Comparison of ENCODE assay signal across 9 cellular contexts in the genomic region with DNA sequence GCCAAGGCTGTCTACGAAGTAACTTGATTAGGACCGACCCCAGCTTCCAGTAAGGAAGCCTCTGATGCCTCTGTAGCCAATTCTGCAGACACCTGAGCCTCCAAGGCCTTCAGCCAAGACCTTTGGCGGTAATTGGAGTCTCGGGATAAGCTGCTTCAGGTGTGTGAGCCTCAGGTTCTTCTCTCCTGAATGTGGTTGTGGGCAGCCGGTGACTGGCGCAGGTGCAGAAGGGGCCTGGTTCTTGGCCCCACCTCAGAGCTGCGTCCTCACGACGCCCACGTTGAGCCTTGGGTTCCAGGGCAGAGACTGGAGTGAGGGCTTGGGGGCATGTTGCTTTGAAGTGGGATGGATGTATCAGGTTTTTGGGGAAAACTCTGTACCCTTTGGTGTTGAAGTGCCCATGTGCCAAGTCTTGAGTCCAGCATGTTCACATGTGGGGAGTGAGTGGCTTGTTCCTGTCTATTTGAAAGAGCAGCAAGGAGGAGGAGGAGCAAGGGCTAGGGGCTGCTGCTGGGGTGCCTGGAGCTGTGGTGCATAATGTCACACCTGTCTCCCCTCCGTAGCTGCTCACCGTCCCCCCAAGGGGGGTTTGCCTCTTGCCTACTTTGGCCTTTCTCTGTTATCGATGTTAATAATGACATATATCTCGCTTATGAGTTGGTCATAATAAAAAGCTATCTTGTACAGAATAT. TPM values are rescaled to one million over a fixed set of nuclear protein-coding genes. Genes with fewer than 3 reads are reported as not detected.
DNase-seq lines count a peak whose midpoint lies in the region; ATAC-seq and TF ChIP-seq lines count a peak whose summit lies in the region.
"Had no signal": no experiment of that assay in that cellular context is flagged by ENCODE, and none has a peak within 500 bp of the region (broad histone marks: within the 10 kb centered on the region; RNA-seq: fewer than 3 reads in every experiment).

No MANE protein-coding gene starts in this region.

- no peaks in the 10 kb centered on the region for H3K36me3 Mint-ChIP-seq in natural killer cell

- H3K27ac Mint-ChIP-seq in natural killer cell = no peak overlapping the region

- H4K5ac ChIP-seq in IMR-90 (ENCODE audit: low read depth, low read length) = no peak overlapping the region

- H3K27me3 ChIP-seq in BLaER1 treated with 17β-estradiol and CSF1 and Interleukin-3, amounts not matched to agents 10 nM and 100 nM = peaks cover 15 to 41% (median 33%) of the 10 kb centered on the region in 11 experiments
- H3K27me3 ChIP-seq in IMR-90 (ENCODE audit: control insufficient read depth, insufficient read depth, low read length) (no peaks in the 10 kb centered on the region), ectodermal cell (ENCODE audit: control insufficient read depth, insufficient read depth, low read length, poor library complexity, severe bottlenecking) (peaks cover 22% of the 10 kb centered on the region)

- peaks cover 13% of the 10 kb centered on the region; the same call in 1 of the 2 replicates for H3K9me1 ChIP-seq in IMR-90 (ENCODE audit: insufficient read depth, low read length)

- H2BK15ac ChIP-seq in IMR-90 (ENCODE audit: low read depth, low read length) = no peak overlapping the region

- H4K91ac ChIP-seq in IMR-90 (ENCODE audit: insufficient read depth, low read depth, low read length) = no peak overlapping the region

- intact Hi-C loops in IMR-90 (cut with micrococcal nuclease) = no loop called here
- intact Hi-C loops in natural killer cell (cut with micrococcal nuclease) = no loop called here

- no peaks in the 10 kb centered on the region for H3K27me3 Mint-ChIP-seq in natural killer cell (ENCODE audit: low read depth in 2 of 2)

- dilution Hi-C loops in IMR-90 (cut with HindIII; ENCODE audit: low sequenced_read_pairs, unreplicated experiment) = no loop called here

- H3K56ac ChIP-seq in IMR-90 (ENCODE audit: extremely low read depth, insufficient read depth, low read length) = no peak overlapping the region; the same call in 1 of the 2 replicates

- peak overlapping the region; percentile 70 for H2AK9ac ChIP-seq in IMR-90 (replicated peaks; ENCODE audit: low read depth, low read length, poor library complexity)

- POLR2A ChIA-PET in IMR-90 (lab: Charles Lee; ENCODE audit: unreplicated experiment) = no interaction called here

- H3K4me3 ChIP-seq in BLaER1 treated with 17β-estradiol and CSF1 and Interleukin-3, amounts not matched to agents 10 nM and 100 nM = peak overlapping the region in 3 of 10 experiments; percentile 64 to 78 (median 71); a peak in 6 of 20 replicates
- H3K4me3 ChIP-seq in IMR-90 (ENCODE audit: insufficient read depth, low read depth, low read length) (no peak overlapping the region), ectodermal cell (ENCODE audit: insufficient read depth, low read depth, low read length) (peak overlapping the region; percentile 43)

- H4K8ac ChIP-seq in IMR-90 (ENCODE audit: low read depth in 2 of 2, low read length in 2 of 2) = no peak overlapping the region

- H3K23ac ChIP-seq in IMR-90 (ENCODE audit: low read depth, low read length) = no peak overlapping the region

- H2BK20ac ChIP-seq in IMR-90 (ENCODE audit: low read depth, low read length) = no peak overlapping the region

- in situ Hi-C loops in IMR-90 (cut with MboI; ENCODE audit: low sequenced_read_pairs) = no loop called here

- H3K4me2 ChIP-seq in BLaER1 treated with 17β-estradiol and CSF1 and Interleukin-3, amounts not matched to agents 10 nM and 100 nM = peak overlapping the region; percentile 94 to 100 (median 99); a peak in 19 of 22 replicates
- H3K4me2 ChIP-seq in IMR-90 (ENCODE audit: low read depth, low read length) = peak overlapping the region; percentile 68

- H3K9me3 ChIP-seq in BLaER1 treated with 17β-estradiol and CSF1 and Interleukin-3, amounts not matched to agents 10 nM and 100 nM (replicated peaks in 1 of 11) = 0 out of 22 replicates have a peak, but pooled peaks cover 0 to 4% (median 0%) of the 10 kb centered on the region in 11 experiments
- H3K9me3 ChIP-seq in IMR-90 (ENCODE audit: control insufficient read depth, insufficient read depth, low read length) (no peaks in the 10 kb centered on the region), ectodermal cell (ENCODE audit: control insufficient read depth, low read length) (no peaks in the 10 kb centered on the region)

- no TSS peak for BruUV-seq in IMR-90 (replicated peaks; lab: Mats Ljungman, UMichigan)

- CTCF ChIA-PET in IMR-90 (lab: Yijun Ruan, JAX) = no interaction called here

- peaks cover 0 to 8% (median 0%) of the 10 kb centered on the region in 11 experiments; a peak in 3 of 22 replicates for H4K20me1 ChIP-seq in BLaER1 treated with 17β-estradiol and CSF1 and Interleukin-3, amounts not matched to agents 10 nM and 100 nM
- H4K20me1 ChIP-seq in IMR-90 (ENCODE audit: insufficient read depth, low read length) = no peaks in the 10 kb centered on the region

- H3K27ac ChIP-seq in BLaER1 treated with 17β-estradiol and CSF1 and Interleukin-3, amounts not matched to agents 10 nM and 100 nM = no peak overlapping the region
- no peak overlapping the region for H3K27ac ChIP-seq in IMR-90 (ENCODE audit: insufficient read depth, low read length)
- H3K27ac ChIP-seq in ectodermal cell (ENCODE audit: insufficient read depth, low read depth, low read length, poor library complexity, severe bottlenecking) = no peak overlapping the region

- peaks cover 16 to 27% of the 10 kb centered on the region in 2 donors for H3K4me1 Mint-ChIP-seq in natural killer cell

- no peak overlapping the region for H2BK5ac ChIP-seq in IMR-90 (ENCODE audit: low read depth, low read length, poor library complexity, severe bottlenecking)

- no peak overlapping the region for H3K18ac ChIP-seq in IMR-90 (ENCODE audit: low read depth, low read length)

- TF ChIP-seq POLR2A in IMR-90 (IDR thresholded peaks at IDR 0.05; ENCODE audit: low read depth, low read length) = no peak

- H3K4ac ChIP-seq in IMR-90 (ENCODE audit: low read depth, low read length) = peak overlapping the region; percentile 43; the same call in 1 of the 2 replicates

- 0 out of 2 replicates have a peak overlapping the region, but pooled peaks have one; percentile 22 for H3K14ac ChIP-seq in IMR-90 (replicated peaks; ENCODE audit: low read depth, low read length)

- TF ChIP-seq RAD21 in IMR-90 (IDR thresholded peaks at IDR 0.05; ENCODE audit: low read length) = no peak

- WGBS in IMR-90 (ENCODE audit: extremely low coverage in 2 of 2, insufficient read length in 1 of 2), 2 experiments = 78% methylated on average over 6 of the region's 14 CpGs; no CpG with 5 or more reads in 1 of the 2 experiments
- 90% methylated on average over 12 to 14 of the region's 14 CpGs for WGBS in ectodermal cell, 2 experiments

- no peak overlapping the region for H2AFZ ChIP-seq in IMR-90 (replicated peaks; ENCODE audit: low read length, poor library complexity)

- peaks cover 3 to 31% of the 10 kb centered on the region in 2 experiments for H3K79me1 ChIP-seq in IMR-90 (ENCODE audit: low read depth in 1 of 2, low read length in 2 of 2)

- H3K9ac ChIP-seq in BLaER1 treated with 17β-estradiol and CSF1 and Interleukin-3, amounts not matched to agents 10 nM and 100 nM = peak overlapping the region in 2 of 11 experiments; percentile 76 to 85; a peak in 2 of 22 replicates
- no peak overlapping the region for H3K9ac ChIP-seq in IMR-90 (ENCODE audit: low read depth, low read length)

- TF ChIP-seq CTCF in IMR-90 (conservative IDR thresholded peaks at IDR 0.05; ENCODE audit: low read depth, low read length) = no peak
- TF ChIP-seq CTCF in natural killer cell (IDR thresholded peaks at IDR 0.05) = no peak

- no peaks in the 10 kb centered on the region for H3K9me3 Mint-ChIP-seq in natural killer cell

- peak overlapping the region; percentile 87 for H3K4me3 Mint-ChIP-seq in natural killer cell

- ATAC-seq in IMR-90 (ENCODE audit: low read depth) = no peak
- no peak for ATAC-seq in natural killer cell
- ATAC-seq in HG03039 (IDR thresholded peaks at IDR 0.05; ENCODE audit: unreplicated experiment) = no peak
- ATAC-seq in HG02840 (IDR thresholded peaks at IDR 0.05; ENCODE audit: low FRiP score, unreplicated experiment) = no peak
- ATAC-seq in left lobe of liver = no peak

- H3K36me3 ChIP-seq in BLaER1 treated with 17β-estradiol and CSF1 and Interleukin-3, amounts not matched to agents 10 nM and 100 nM = peaks cover 0 to 2% (median 0%) of the 10 kb centered on the region in 11 experiments; a peak in 2 of 22 replicates
- H3K36me3 ChIP-seq in IMR-90 (ENCODE audit: control insufficient read depth, insufficient read depth, low read length) (no peaks in the 10 kb centered on the region), ectodermal cell (ENCODE audit: control insufficient read depth, insufficient read depth, low read length) (no peaks in the 10 kb centered on the region)

- DNase-seq in IMR-90 = no peak
- no peak for DNase-seq in natural killer cell
- DNase-seq in left lobe of liver (ENCODE audit: low spot score) = no peak
- DNase-seq in NCI-H1417 treated with DMSO at 0.1 percent for 48 hours (lab: John Stamatoyannopoulos, UW) = no peak
- DNase-seq: NCI-H2081 treated with DMSO at 0.1 percent for 48 hours had no signal

- peak overlapping the region; percentile 57 for H2AK5ac ChIP-seq in IMR-90 (ENCODE audit: low read depth, low read length)

- H3K4me1 ChIP-seq in BLaER1 treated with 17β-estradiol and CSF1 and Interleukin-3, amounts not matched to agents 10 nM and 100 nM = peaks cover 18 to 42% (median 38%) of the 10 kb centered on the region in 10 experiments
- peaks cover 11% of the 10 kb centered on the region for H3K4me1 ChIP-seq in IMR-90 (ENCODE audit: control insufficient read depth, insufficient read depth, low read length)
- H3K4me1 ChIP-seq in ectodermal cell (ENCODE audit: control insufficient read depth, insufficient read depth, low read length) = peaks cover 22% of the 10 kb centered on the region

- peak overlapping the region; percentile 57 for H2BK120ac ChIP-seq in IMR-90 (ENCODE audit: low read depth, low read length)

TF ChIP-seq in IMR-90, 13 proteins besides CTCF, POLR2A, EP300 and RAD21:
- no peak for TF ChIP-seq CHD1 (IDR thresholded peaks at IDR 0.05; ENCODE audit: low read depth, low read length)

RNA-seq across cellular contexts. Expression of a gene that starts 1.4 kb away (rescaled TPM):
- total RNA-seq in IMR-90 (2012; rRNA removed) (20.0 and 24.4 TPM in 2 replicates), natural killer cell (10 to 100 TPM; 12.6 to 22.8 (median 14.9) TPM), left lobe of liver (21.7 TPM)
- 14.4 and 15.0 TPM in 2 replicates for polyA plus RNA-seq in IMR-90 (2012; rRNA removed)
- polyA plus RNA-seq in IMR-90 (2012; cell fraction: cytosol; rRNA removed) = 10.8 and 14.7 TPM in 2 replicates
- 25.2 and 30.9 TPM in 2 replicates for polyA plus RNA-seq in IMR-90 (2012; cell fraction: nucleus; rRNA removed; ENCODE audit: low replicate concordance)
- polyA plus RNA-seq in ectodermal cell (2013, experiment 1 of 4) = 20.2 TPM
- 25.1 TPM for polyA plus RNA-seq in ectodermal cell (2013, experiment 2 of 4)
- polyA plus RNA-seq in ectodermal cell (2013, experiment 3 of 4) = 17.7 TPM
- polyA plus RNA-seq in ectodermal cell (2013, experiment 4 of 4) = 17.1 TPM
